8 cellular contexts compared by ENCODE assay signal in the genomic region with DNA sequence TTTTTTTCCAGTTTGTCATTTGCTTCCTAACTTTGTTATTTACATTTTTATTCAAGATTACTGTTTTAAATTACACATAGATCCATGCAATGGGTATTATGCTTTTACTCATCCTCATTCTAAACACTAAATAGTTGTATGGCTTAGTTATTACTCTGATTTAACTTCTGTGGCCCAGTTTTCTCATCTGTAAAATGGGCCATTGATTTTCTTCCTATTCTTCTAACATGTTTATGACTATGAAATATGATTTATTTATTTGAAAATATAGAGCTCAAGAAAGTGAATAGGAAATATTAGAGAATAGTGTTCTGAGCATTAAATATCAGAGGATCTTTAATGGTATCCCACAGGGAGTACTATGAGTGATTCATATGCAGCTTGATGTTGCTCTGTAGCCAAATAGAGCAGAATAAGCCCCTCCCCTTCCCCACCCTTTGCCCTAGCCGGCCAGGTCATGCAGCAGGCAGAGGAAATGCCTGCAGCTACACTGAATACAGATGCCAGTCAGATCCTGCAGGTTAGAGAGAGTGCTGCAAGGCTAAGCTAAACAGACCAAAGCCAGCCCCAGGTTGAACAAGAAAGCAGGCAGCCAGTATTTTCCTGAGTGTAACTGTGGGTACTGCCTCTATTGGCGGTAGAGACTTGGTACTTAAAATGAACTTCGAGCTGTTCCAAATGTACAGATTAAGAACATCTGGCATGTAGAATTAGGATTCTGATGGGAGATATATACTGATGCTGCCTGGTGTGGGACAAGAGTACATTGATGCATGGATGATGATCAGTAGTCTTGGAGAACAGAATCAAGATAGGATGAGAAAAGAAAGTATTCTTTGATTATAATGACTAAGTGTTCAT.
DNase-seq lines count a peak whose midpoint lies in the region; ATAC-seq and TF ChIP-seq lines count a peak whose summit lies in the region.

No MANE protein-coding gene starts in this region.

- peaks cover 51% of the 10 kb centered on the region for H3K4me1 Mint-ChIP-seq in memory B cell

- ATAC-seq in HG03108 (IDR thresholded peaks at IDR 0.05; ENCODE audit: unreplicated experiment), result peak; percentile 44
- ATAC-seq in memory B cell (ENCODE audit: low read depth), result peak; percentile 57

- peak; percentile 67 for TF ChIP-seq POLR2A in Raji (IDR thresholded peaks at IDR 0.05; ENCODE audit: insufficient read depth, low read depth, low read length)

- H3K4me3 Mint-ChIP-seq in memory B cell, result peak overlapping the region; percentile 6

- H3K27me3 Mint-ChIP-seq in memory B cell, result no peaks in the 10 kb centered on the region

- DNase-seq in stimulated activated CD4-positive, alpha-beta T cell treated with anti-CD3 and anti-CD28 coated beads, Interleukin-15, amount 100 ng/mL, for 24 hours, result peak; percentile 37
- no peak for DNase-seq in stimulated activated CD4-positive, alpha-beta T cell treated with anti-CD3 and anti-CD28 coated beads, Interleukin-12 subunit alpha, Interleukin-12 subunit beta, amount 100 ng/mL, for 4 hours
- DNase-seq in caudate nucleus (lab: John Stamatoyannopoulos, UW) (peak in 3 of 61 donors; percentile 16 to 26 (median 20)), memory B cell (ENCODE audit: low spot score in 2 of 2) (peak in 1 of 2 donors; percentile 49), superior temporal gyrus (ENCODE audit: extremely low spot score) (no peak), NCI-H1092 (lab: John Stamatoyannopoulos, UW) (no peak)

- peaks cover 7% of the 10 kb centered on the region for H3K9me3 Mint-ChIP-seq in memory B cell

- H3K27ac ChIP-seq in caudate nucleus (ENCODE audit: low read depth, low read length), result peak overlapping the region; percentile 1

- peaks cover 4% of the 10 kb centered on the region for H3K36me3 Mint-ChIP-seq in memory B cell

- H3K27ac Mint-ChIP-seq in memory B cell, result peak overlapping the region; percentile 82
